ENCODE assay signal across 24 cellular contexts in genomic region chr1:97008226-97008625, GRCh38.
"Had no signal": no experiment of that assay in that cellular context is flagged by ENCODE, and none has a peak within 500 bp of the region (broad histone marks: within the 10 kb centered on the region; RNA-seq: fewer than 3 reads in every experiment).

No MANE protein-coding gene starts in this region.

- H3K36me3 ChIP-seq: cardiac muscle cell, gastroesophageal sphincter, vagina had no signal

- H3K4me2 ChIP-seq: smooth muscle cell had no signal

- H3K27ac ChIP-seq: body of pancreas, cardiac muscle cell, gastroesophageal sphincter, testis, vagina had no signal

- H3K4me3 ChIP-seq: body of pancreas, cardiac muscle cell, gastroesophageal sphincter, mucosa of descending colon, smooth muscle cell, testis, vagina had no signal

- H3K27me3 ChIP-seq: body of pancreas, cardiac muscle cell, gastroesophageal sphincter, testis, vagina had no signal

- H3K4me1 ChIP-seq: body of pancreas, gastroesophageal sphincter, testis, vagina had no signal

- H3K9me3 ChIP-seq: body of pancreas, gastroesophageal sphincter, mucosa of descending colon, testis, vagina had no signal

- DNase-seq: activated CD4-positive, alpha-beta memory T cell treated with anti-CD3 and anti-CD28 coated beads, Interleukin-2, amount 10 ng/mL, durations not matched to agents 7 days and 5 days; activated CD4-positive, alpha-beta T cell treated with anti-CD3 and anti-CD28 coated beads, Interleukin-2, amount 10 ng/mL, durations not matched to agents 24 days and 14 days; activated effector memory CD4-positive, alpha-beta T cell treated with Interleukin-2 at 50 U/mL for 16 hours; activated naive CD4-positive, alpha-beta T cell treated with anti-CD3 and anti-CD28 coated beads for 36 hours; activated naive CD8-positive, alpha-beta T cell treated with anti-CD3 and anti-CD28 coated beads, Interleukin-2, amount 10 ng/mL, durations not matched to agents 7 days and 5 days; activated T-cell treated with anti-CD3 and anti-CD28 coated beads, Interleukin-2, amount 50 U/mL, for 72 hours; amniotic stem cell; body of pancreas; effector CD4-positive, alpha-beta T cell; head of caudate nucleus; hypothalamus; left colon; mucosa of descending colon; naive B cell; occipital lobe; posterior cingulate gyrus; stimulated activated CD4-positive, alpha-beta T cell treated with anti-CD3 and anti-CD28 coated beads, Interleukin-2, amount 100 ng/mL, for 48 hours; stimulated activated CD8-positive, alpha-beta memory T cell treated with anti-CD3 and anti-CD28 coated beads, Interleukin-4, amount 100 ng/mL, for 48 hours; stimulated activated naive B cell treated with anti-CD40 and anti-IgM and Interleukin-4, amounts not matched to agents 10 μg/mL and 1 μg/mL and 100 μg/mL, for 72 hours; testis had no signal
